ENCODE assay signal across 1 cellular context in the genomic region with DNA sequence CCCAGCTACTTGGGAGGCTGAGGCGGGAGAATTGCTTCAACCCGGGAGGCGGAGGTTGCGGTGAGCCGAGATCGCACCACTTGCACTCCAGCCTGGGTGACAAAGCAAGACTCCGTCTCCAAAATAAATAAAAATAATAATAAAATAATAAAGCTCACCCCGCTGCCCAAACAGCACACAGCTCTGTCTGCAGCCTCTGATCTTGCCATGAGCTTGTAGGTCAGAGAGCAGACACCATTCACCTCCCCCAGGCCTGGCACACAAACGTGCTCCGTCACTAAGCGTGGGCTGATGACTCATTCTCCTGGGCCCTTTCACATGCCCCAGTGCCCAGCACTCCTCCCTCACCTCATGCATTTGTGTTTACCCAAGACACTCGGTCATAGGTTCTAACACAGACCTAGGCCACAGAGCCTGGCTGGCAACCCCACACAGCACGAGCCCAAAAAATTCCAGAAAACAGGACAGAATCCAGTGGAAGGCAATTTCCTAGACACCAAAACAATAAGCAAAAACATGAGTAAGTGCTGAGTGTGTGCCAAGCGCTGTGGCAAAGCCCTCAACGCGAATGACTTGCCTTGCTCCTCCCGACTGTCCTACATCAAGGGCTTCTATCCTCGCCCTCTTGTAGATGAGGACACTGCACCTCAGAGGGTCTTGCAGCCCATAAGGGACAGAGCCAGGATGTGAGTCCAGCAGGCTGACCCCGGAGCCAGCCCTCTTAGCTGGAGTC.
TF ChIP-seq lines count a peak whose summit lies in the region.

No MANE protein-coding gene starts in this region.

TF ChIP-seq in IMR-90, 13 proteins besides CTCF, POLR2A, EP300 and RAD21:
- TF ChIP-seq RFX5 (IDR thresholded peaks at IDR 0.05; ENCODE audit: low read depth, low read length) (no peak), SMC3 (IDR thresholded peaks at IDR 0.05; ENCODE audit: low read depth, low read length) (no peak), MXI1 (IDR thresholded peaks at IDR 0.05; ENCODE audit: borderline replicate concordance, low read depth, low read length) (no peak), BHLHE40 (IDR thresholded peaks at IDR 0.05; ENCODE audit: low read depth, low read length) (peak; percentile 91), MAFK (IDR thresholded peaks at IDR 0.05; ENCODE audit: low read depth, low read length) (no peak; the same call in 1 of the 2 replicates), NFE2L2 (IDR thresholded peaks at IDR 0.05; ENCODE audit: low read depth, low read length) (peak; percentile 71), CEBPB (IDR thresholded peaks at IDR 0.05; ENCODE audit: low read depth, low read length) (no peak), MAZ (IDR thresholded peaks at IDR 0.05; ENCODE audit: borderline replicate concordance, low read depth, low read length) (0 out of 2 replicates have a peak, but pooled peaks have one; percentile 57), CHD1 (IDR thresholded peaks at IDR 0.05; ENCODE audit: low read depth, low read length) (0 out of 2 replicates have a peak, but pooled peaks have one; percentile 25), RCOR1 (IDR thresholded peaks at IDR 0.05; ENCODE audit: insufficient replicate concordance, low read length) (no peak), FOS (IDR thresholded peaks at IDR 0.05; ENCODE audit: low read depth, low read length) (peak; percentile 98)
- TF ChIP-seq, protein P1, sequence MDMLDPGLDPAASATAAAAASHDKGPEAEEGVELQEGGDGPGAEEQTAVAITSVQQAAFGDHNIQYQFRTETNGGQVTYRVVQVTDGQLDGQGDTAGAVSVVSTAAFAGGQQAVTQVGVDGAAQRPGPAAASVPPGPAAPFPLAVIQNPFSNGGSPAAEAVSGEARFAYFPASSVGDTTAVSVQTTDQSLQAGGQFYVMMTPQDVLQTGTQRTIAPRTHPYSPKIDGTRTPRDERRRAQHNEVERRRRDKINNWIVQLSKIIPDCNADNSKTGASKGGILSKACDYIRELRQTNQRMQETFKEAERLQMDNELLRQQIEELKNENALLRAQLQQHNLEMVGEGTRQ (IDR thresholded peaks at IDR 0.05; ENCODE audit: low read depth, low read length), result peak; percentile 29; the same call in 1 of the 2 replicates
- TF ChIP-seq, protein P2, sequence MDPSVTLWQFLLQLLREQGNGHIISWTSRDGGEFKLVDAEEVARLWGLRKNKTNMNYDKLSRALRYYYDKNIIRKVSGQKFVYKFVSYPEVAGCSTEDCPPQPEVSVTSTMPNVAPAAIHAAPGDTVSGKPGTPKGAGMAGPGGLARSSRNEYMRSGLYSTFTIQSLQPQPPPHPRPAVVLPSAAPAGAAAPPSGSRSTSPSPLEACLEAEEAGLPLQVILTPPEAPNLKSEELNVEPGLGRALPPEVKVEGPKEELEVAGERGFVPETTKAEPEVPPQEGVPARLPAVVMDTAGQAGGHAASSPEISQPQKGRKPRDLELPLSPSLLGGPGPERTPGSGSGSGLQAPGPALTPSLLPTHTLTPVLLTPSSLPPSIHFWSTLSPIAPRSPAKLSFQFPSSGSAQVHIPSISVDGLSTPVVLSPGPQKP (IDR thresholded peaks at IDR 0.05; ENCODE audit: borderline replicate concordance, low read depth, low read length), result no peak
